Comparison of ENCODE assay signal across 17 cellular contexts in genomic region chr6:127618729-127619128, GRCh38. TPM values are rescaled to one million over a fixed set of nuclear protein-coding genes. Genes with fewer than 3 reads are reported as not detected.
DNase-seq lines count a peak whose midpoint lies in the region; ATAC-seq, FAIRE-seq and TF ChIP-seq lines count a peak whose summit lies in the region.
"Had no signal": no experiment of that assay in that cellular context is flagged by ENCODE, and none has a peak within 500 bp of the region (broad histone marks: within the 10 kb centered on the region; RNA-seq: fewer than 3 reads in every experiment).

No MANE protein-coding gene starts in this region.

- no peak for FAIRE-seq in bronchial epithelial cell (lab: Jason Lieb, UNC)
- FAIRE-seq: A549, H54 had no signal

- H3K4me1 ChIP-seq in foreskin keratinocyte: no peaks in the 10 kb centered on the region
- H3K4me1 ChIP-seq: A549, Caco-2 had no signal

- POLR2A ChIA-PET in HEK293T (lab: Yijun Ruan, JAX): no interaction called here

- peak; percentile 77 for DNase-seq in EL
- DNase-seq in NCI-H226: peak; percentile 64
- DNase-seq in bronchial epithelial cell (ENCODE audit: low read depth): peak; percentile 5
- peak; percentile 32 to 70 for DNase-seq in foreskin keratinocyte
- no peak for DNase-seq in activated CD8-positive, alpha-beta memory T cell treated with anti-CD3 and anti-CD28 coated beads for 24 hours
- no peak for DNase-seq in globus pallidus (ENCODE audit: low spot score)
- DNase-seq in HEK293T (ENCODE audit: extremely low spot score): no peak
- no peak for DNase-seq in RPMI8226
- DNase-seq: Caco-2, GF-D8, Karpas-422, NCI-H345, NCI-H69, SHP77 treated with DMSO at 0.1 percent for 48 hours had no signal

- no peak overlapping the region for H3K27ac ChIP-seq in foreskin keratinocyte
- H3K27ac ChIP-seq: A549, PC-9 had no signal

- H3K4me3 ChIP-seq in bronchial epithelial cell (ENCODE audit: low read depth, low read length): no peak overlapping the region
- H3K4me3 ChIP-seq: A549, PC-9 had no signal

- CTCF ChIA-PET in HEK293T (lab: Yijun Ruan, JAX): no interaction called here

- H3K27me3 ChIP-seq in bronchial epithelial cell (ENCODE audit: control insufficient read depth, insufficient read depth, low read length): peaks cover 4% of the 10 kb centered on the region
- H3K27me3 ChIP-seq in foreskin keratinocyte: peaks cover 25% of the 10 kb centered on the region

- no peaks in the 10 kb centered on the region for H3K36me3 ChIP-seq in bronchial epithelial cell (ENCODE audit: control insufficient read depth, insufficient read depth, low read length)

- TF ChIP-seq CTCF in bronchial epithelial cell (IDR thresholded peaks at IDR 0.05; ENCODE audit: insufficient read depth, low read length, severe bottlenecking): no peak
- TF ChIP-seq CTCF in foreskin keratinocyte (conservative IDR thresholded peaks at IDR 0.05): no peak

- peak; percentile 82 for ATAC-seq in foreskin keratinocyte
- ATAC-seq: A549 had no signal

TF ChIP-seq in HEK293T, 16 proteins besides CTCF, POLR2A, EP300 and RAD21:
- no peak for TF ChIP-seq CTBP1 (IDR thresholded peaks at IDR 0.05; ENCODE audit: borderline replicate concordance)
- no peak for TF ChIP-seq L3MBTL2 (conservative IDR thresholded peaks at IDR 0.05)
- TF ChIP-seq HDGF (IDR thresholded peaks at IDR 0.05; ENCODE audit: borderline replicate concordance): no peak
TF ChIP-seq in HEK293T: peak in this region for 0.

RNA-seq across cellular contexts. Expression of gene C6orf58, which starts 41.8 kb away (rescaled TPM):
- total RNA-seq in bronchial epithelial cell: not detected in 2 replicates
- total RNA-seq in foreskin keratinocyte: 0.07 and 0.10 TPM in 2 replicates
- 0.14 and 0.16 TPM in 2 replicates for polyA plus RNA-seq in foreskin keratinocyte
- total RNA-seq: Caco-2, PC-9 had no signal

Comparison
In these comparisons a context has a peak if more than half of its experiments do, and no peak if none do; other contexts are left out.
1. DNase-seq: peak in EL (single experiment), NCI-H226 (single experiment), bronchial epithelial cell (single experiment) and foreskin keratinocyte (2 of 2); none in activated CD8-positive, alpha-beta memory T cell treated with anti-CD3 and anti-CD28 coated beads for 24 hours (single experiment), globus pallidus (single experiment), HEK293T (single experiment) and RPMI8226 (single experiment).